Comparison of ENCODE assay signal across 1 cellular context in the genomic region with DNA sequence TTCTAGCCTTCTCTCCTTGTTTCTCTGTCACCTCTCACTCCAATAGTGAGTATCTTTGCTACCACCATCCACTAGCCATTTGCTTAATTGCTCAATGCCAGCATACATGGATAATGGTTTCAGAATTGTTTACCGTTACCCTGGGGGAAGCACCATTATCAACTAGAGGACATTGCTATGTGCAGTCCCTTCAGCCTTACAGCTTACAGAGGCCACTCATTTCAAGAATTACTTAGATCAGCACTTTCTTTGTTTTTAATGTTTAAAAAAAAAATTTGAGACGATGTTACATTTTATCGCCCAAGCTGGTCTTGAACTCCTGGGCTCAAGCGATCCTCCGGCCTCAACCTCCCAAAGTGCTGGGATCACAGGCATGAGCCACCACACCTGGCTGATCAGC.
TF ChIP-seq lines count a peak whose summit lies in the region.

No MANE protein-coding gene starts in this region.

TF ChIP-seq in HepG2, 621 proteins besides CTCF, POLR2A, EP300 and RAD21:
- TF ChIP-seq FUBP1 (CRISPR knock-in tag; IDR thresholded peaks at IDR 0.05; ENCODE audit: borderline replicate concordance) (no peak), MAFK (conservative IDR thresholded peaks at IDR 0.05 in 1 of 2, IDR thresholded peaks at IDR 0.05 in 1 of 2; ENCODE audit: low read length in 2 of 2) (peak; percentile 71 to 86), ZFYVE20 (CRISPR knock-in tag; IDR thresholded peaks at IDR 0.05; ENCODE audit: borderline replicate concordance, low read depth) (no peak), PCBP2 (optimal IDR thresholded peaks at IDR 0.05; ENCODE audit: low read depth, low read length, poor library complexity, severe bottlenecking) (no peak), DRAP1 (CRISPR knock-in tag; IDR thresholded peaks at IDR 0.05) (no peak), DR1 (CRISPR knock-in tag; IDR thresholded peaks at IDR 0.05) (no peak), BRF2 (CRISPR knock-in tag; IDR thresholded peaks at IDR 0.05) (no peak), FLYWCH1 (CRISPR knock-in tag; IDR thresholded peaks at IDR 0.05) (no peak), ZNF451 (CRISPR knock-in tag; IDR thresholded peaks at IDR 0.05) (no peak), DNMT1 (CRISPR knock-in tag; IDR thresholded peaks at IDR 0.05) (no peak), MAFF (IDR thresholded peaks at IDR 0.05; ENCODE audit: low read depth, low read length) (peak; percentile 76), RNF219 (CRISPR knock-in tag; IDR thresholded peaks at IDR 0.05) (no peak)
- TF ChIP-seq, protein P1, sequence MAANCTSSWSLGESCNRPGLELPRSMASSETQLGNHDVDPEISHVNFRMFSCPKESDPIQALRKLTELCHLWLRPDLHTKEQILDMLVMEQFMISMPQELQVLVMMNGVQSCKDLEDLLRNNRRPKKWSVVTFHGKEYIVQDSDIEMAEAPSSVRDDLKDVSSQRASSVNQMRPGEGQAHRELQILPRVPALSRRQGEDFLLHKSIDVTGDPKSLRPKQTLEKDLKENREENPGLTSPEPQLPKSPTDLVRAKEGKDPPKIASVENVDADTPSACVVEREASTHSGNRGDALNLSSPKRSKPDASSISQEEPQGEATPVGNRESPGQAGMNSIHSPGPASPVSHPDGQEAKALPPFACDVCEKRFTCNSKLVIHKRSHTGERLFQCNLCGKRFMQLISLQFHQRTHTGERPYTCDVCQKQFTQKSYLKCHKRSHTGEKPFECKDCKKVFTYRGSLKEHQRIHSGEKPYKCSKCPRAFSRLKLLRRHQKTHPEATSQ (CRISPR knock-in tag; IDR thresholded peaks at IDR 0.05; ENCODE audit: borderline replicate concordance) = no peak
- TF ChIP-seq, protein P2, sequence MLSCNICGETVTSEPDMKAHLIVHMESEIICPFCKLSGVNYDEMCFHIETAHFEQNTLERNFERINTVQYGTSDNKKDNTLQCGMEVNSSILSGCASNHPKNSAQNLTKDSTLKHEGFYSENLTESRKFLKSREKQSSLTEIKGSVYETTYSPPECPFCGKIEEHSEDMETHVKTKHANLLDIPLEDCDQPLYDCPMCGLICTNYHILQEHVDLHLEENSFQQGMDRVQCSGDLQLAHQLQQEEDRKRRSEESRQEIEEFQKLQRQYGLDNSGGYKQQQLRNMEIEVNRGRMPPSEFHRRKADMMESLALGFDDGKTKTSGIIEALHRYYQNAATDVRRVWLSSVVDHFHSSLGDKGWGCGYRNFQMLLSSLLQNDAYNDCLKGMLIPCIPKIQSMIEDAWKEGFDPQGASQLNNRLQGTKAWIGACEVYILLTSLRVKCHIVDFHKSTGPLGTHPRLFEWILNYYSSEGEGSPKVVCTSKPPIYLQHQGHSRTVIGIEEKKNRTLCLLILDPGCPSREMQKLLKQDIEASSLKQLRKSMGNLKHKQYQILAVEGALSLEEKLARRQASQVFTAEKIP (CRISPR knock-in tag; IDR thresholded peaks at IDR 0.05; ENCODE audit: borderline replicate concordance) = no peak
- TF ChIP-seq, protein P3, sequence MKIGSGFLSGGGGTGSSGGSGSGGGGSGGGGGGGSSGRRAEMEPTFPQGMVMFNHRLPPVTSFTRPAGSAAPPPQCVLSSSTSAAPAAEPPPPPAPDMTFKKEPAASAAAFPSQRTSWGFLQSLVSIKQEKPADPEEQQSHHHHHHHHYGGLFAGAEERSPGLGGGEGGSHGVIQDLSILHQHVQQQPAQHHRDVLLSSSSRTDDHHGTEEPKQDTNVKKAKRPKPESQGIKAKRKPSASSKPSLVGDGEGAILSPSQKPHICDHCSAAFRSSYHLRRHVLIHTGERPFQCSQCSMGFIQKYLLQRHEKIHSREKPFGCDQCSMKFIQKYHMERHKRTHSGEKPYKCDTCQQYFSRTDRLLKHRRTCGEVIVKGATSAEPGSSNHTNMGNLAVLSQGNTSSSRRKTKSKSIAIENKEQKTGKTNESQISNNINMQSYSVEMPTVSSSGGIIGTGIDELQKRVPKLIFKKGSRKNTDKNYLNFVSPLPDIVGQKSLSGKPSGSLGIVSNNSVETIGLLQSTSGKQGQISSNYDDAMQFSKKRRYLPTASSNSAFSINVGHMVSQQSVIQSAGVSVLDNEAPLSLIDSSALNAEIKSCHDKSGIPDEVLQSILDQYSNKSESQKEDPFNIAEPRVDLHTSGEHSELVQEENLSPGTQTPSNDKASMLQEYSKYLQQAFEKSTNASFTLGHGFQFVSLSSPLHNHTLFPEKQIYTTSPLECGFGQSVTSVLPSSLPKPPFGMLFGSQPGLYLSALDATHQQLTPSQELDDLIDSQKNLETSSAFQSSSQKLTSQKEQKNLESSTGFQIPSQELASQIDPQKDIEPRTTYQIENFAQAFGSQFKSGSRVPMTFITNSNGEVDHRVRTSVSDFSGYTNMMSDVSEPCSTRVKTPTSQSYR (CRISPR knock-in tag; IDR thresholded peaks at IDR 0.05; ENCODE audit: borderline replicate concordance) = no peak
- TF ChIP-seq, protein P4, sequence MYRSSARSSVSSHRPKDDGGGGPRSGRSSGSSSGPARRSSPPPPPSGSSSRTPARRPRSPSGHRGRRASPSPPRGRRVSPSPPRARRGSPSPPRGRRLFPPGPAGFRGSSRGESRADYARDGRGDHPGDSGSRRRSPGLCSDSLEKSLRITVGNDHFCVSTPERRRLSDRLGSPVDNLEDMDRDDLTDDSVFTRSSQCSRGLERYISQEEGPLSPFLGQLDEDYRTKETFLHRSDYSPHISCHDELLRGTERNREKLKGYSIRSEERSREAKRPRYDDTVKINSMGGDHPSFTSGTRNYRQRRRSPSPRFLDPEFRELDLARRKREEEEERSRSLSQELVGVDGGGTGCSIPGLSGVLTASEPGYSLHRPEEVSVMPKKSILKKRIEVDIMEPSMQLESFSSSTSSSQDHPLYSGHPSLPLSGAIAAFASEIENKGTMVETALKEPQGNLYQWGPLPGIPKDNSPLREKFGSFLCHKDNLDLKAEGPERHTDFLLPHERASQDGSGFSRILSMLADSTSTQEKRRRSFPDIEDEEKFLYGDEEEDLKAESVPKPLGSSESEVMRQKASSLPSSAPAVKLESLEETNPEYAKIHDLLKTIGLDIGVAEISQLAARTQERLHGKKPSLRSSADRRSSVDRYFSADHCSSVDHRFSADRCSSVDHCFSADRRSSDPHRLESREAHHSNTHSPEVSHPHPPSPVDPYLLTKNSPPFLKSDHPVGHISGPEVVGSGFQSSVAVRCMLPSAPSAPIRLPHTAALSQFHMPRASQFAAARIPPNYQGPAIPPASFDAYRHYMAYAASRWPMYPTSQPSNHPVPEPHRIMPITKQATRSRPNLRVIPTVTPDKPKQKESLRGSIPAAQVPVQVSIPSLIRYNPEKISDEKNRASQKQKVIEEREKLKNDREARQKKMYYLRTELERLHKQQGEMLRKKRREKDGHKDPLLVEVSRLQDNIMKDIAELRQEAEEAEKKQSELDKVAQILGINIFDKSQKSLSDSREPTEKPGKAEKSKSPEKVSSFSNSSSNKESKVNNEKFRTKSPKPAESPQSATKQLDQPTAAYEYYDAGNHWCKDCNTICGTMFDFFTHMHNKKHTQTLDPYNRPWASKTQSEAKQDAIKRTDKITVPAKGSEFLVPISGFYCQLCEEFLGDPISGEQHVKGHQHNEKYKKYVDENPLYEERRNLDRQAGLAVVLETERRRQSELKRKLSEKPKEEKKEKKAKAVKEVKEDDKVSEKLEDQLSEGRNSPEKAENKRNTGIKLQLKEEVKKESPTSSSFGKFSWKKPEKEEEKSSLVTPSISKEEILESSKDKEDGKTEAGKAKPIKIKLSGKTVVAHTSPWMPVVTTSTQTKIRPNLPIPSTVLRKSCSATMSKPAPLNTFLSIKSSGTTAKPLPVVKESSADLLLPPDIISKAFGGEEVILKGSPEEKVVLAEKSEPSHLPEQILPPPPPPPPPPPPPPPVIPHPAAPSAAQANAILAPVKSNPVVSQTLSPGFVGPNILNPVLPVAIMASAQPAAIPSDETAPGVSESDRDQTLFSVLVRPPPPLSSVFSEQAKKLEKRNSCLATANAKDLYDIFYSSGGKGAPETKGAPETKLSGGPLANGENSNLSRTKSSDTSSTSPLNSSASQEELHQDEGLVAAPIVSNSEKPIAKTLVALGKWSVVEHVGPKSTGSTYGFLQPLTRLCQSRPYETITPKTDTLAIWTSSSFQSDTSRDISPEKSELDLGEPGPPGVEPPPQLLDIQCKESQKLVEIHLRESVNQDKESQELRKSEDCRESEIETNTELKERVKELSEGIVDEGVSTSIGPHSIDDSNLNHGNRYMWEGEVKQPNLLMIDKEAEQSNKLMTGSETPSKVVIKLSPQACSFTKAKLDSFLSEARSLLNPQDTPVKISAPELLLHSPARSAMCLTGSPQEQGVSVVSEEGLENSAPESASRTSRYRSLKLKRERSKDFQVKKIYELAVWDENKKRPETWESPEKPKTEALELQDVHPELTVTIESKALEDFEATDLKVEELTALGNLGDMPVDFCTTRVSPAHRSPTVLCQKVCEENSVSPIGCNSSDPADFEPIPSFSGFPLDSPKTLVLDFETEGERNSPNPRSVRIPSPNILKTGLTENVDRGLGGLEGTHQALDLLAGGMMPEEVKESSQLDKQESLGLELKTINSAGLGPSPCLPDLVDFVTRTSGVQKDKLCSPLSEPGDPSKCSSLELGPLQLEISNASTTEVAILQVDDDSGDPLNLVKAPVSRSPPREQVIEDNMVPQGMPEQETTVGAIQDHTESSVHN (CRISPR knock-in tag; IDR thresholded peaks at IDR 0.05) = no peak
